ENCODE assay signal across 1 cellular context in genomic region chr4:5724377-5724776, GRCh38.
A peak's percentile ranks its signal among the peaks of the same experiment; 100 is the strongest.
TF ChIP-seq lines count a peak whose summit lies in the region.

No MANE protein-coding gene starts in this region.

TF ChIP-seq in IMR-90, 13 proteins besides CTCF, POLR2A, EP300 and RAD21:
- peak; percentile 55 for TF ChIP-seq USF2 (IDR thresholded peaks at IDR 0.05; ENCODE audit: low read depth, low read length)
- TF ChIP-seq MAFK (IDR thresholded peaks at IDR 0.05; ENCODE audit: low read depth, low read length): no peak
- TF ChIP-seq MAZ (IDR thresholded peaks at IDR 0.05; ENCODE audit: borderline replicate concordance, low read depth, low read length): no peak
- TF ChIP-seq BHLHE40 (IDR thresholded peaks at IDR 0.05; ENCODE audit: low read depth, low read length): no peak
- no peak for TF ChIP-seq NFE2L2 (IDR thresholded peaks at IDR 0.05; ENCODE audit: low read depth, low read length)
- no peak for TF ChIP-seq SMC3 (IDR thresholded peaks at IDR 0.05; ENCODE audit: low read depth, low read length)
